Comparison of ENCODE assay signal across 10 cellular contexts in genomic region chr10:14186245-14186644, GRCh38.
DNase-seq lines count a peak whose midpoint lies in the region; ATAC-seq and TF ChIP-seq lines count a peak whose summit lies in the region.
"Had no signal": no experiment of that assay in that cellular context is flagged by ENCODE, and none has a peak within 500 bp of the region (broad histone marks: within the 10 kb centered on the region; RNA-seq: fewer than 3 reads in every experiment).

No MANE protein-coding gene starts in this region.

- peaks cover 8% of the 10 kb centered on the region for H3K9me3 Mint-ChIP-seq in activated CD4-positive, alpha-beta T cell treated with anti-CD3 and anti-CD28 coated beads, Interleukin-2, amount 10 ng/mL, durations not matched to agents 24 days and 14 days
- H3K9me3 Mint-ChIP-seq in activated naive CD4-positive, alpha-beta T cell treated with anti-CD3 and anti-CD28 coated beads, Interleukin-2, amount 50 U/mL, for 72 hours = no peaks in the 10 kb centered on the region
- H3K9me3 Mint-ChIP-seq in neural crest cell = peaks cover 11% of the 10 kb centered on the region

- no peaks in the 10 kb centered on the region for H3K9me3 ChIP-seq in right cardiac atrium (ENCODE audit: control insufficient read depth, low read length)

- ATAC-seq in activated naive CD4-positive, alpha-beta T cell treated with anti-CD3 and anti-CD28 coated beads, Interleukin-2, amount 50 U/mL, for 72 hours = peak in 1 of 2 donors; percentile 20
- ATAC-seq in right cardiac atrium = no peak

- no peaks in the 10 kb centered on the region for H3K36me3 Mint-ChIP-seq in activated CD4-positive, alpha-beta T cell treated with anti-CD3 and anti-CD28 coated beads, Interleukin-2, amount 10 ng/mL, durations not matched to agents 24 days and 14 days (ENCODE audit: low read depth)
- no peaks in the 10 kb centered on the region for H3K36me3 Mint-ChIP-seq in activated naive CD4-positive, alpha-beta T cell treated with anti-CD3 and anti-CD28 coated beads, Interleukin-2, amount 50 U/mL, for 72 hours
- H3K36me3 Mint-ChIP-seq in neural crest cell (ENCODE audit: low read depth) = no peaks in the 10 kb centered on the region

- H3K4me3 Mint-ChIP-seq in activated CD4-positive, alpha-beta T cell treated with anti-CD3 and anti-CD28 coated beads, Interleukin-2, amount 10 ng/mL, durations not matched to agents 24 days and 14 days = no peak overlapping the region
- no peak overlapping the region for H3K4me3 Mint-ChIP-seq in neural crest cell

- DNase-seq in activated CD4-positive, alpha-beta T cell treated with anti-CD3 and anti-CD28 coated beads, Interleukin-2, amount 10 ng/mL, durations not matched to agents 24 days and 14 days = peak; percentile 57
- no peak for DNase-seq in activated CD4-positive, alpha-beta T cell treated with anti-CD3 and anti-CD28 coated beads, Interleukin-2, amount 50 U/mL, for 1 hour
- no peak for DNase-seq in activated naive CD4-positive, alpha-beta T cell treated with anti-CD3 and anti-CD28 coated beads, Interleukin-2, amount 50 U/mL, for 72 hours (ENCODE audit: low spot score in 2 of 2)
- DNase-seq in neural crest cell (ENCODE audit: low read depth, low spot score) (no peak), right cardiac atrium (no peak), NCI-H2227 treated with DMSO at 0.1 percent for 48 hours (lab: John Stamatoyannopoulos, UW) (no peak), amygdala (lab: John Stamatoyannopoulos, UW) (no peak)
- DNase-seq: head of caudate nucleus, NCI-H2029 treated with DMSO at 0.1 percent for 48 hours had no signal

- TF ChIP-seq CTCF in LNCAP (IDR thresholded peaks at IDR 0.05) (peak; percentile 51), neural crest cell (conservative IDR thresholded peaks at IDR 0.05) (peak; percentile 47)

- H3K4me1 Mint-ChIP-seq in activated CD4-positive, alpha-beta T cell treated with anti-CD3 and anti-CD28 coated beads, Interleukin-2, amount 10 ng/mL, durations not matched to agents 24 days and 14 days = peaks cover 19% of the 10 kb centered on the region
- peaks cover 41% of the 10 kb centered on the region for H3K4me1 Mint-ChIP-seq in neural crest cell

- H3K27me3 Mint-ChIP-seq in activated CD4-positive, alpha-beta T cell treated with anti-CD3 and anti-CD28 coated beads, Interleukin-2, amount 10 ng/mL, durations not matched to agents 24 days and 14 days = peaks cover 54% of the 10 kb centered on the region
- H3K27me3 Mint-ChIP-seq in neural crest cell (ENCODE audit: low read depth) = peaks cover 6% of the 10 kb centered on the region

- WGBS in right cardiac atrium = 80% methylated on average over 6 of the region's 6 CpGs

- H3K4me3 ChIP-seq in right cardiac atrium (ENCODE audit: low read length) = no peak overlapping the region

- no peaks in the 10 kb centered on the region for H3K27me3 ChIP-seq in right cardiac atrium (ENCODE audit: control insufficient read depth, insufficient read depth)

- intact Hi-C loops in activated CD4-positive, alpha-beta T cell treated with anti-CD3 and anti-CD28 coated beads, Interleukin-2, amount 10 ng/mL, durations not matched to agents 24 days and 14 days (cut with micrococcal nuclease) = loop anchor here (5.0 to 10.0 kb wide), 3 partner anchors 199 to 766 kb away; partner anchors contain the start of gene DCLRE1C
- intact Hi-C loops in right cardiac atrium (cut with DNase I) = no loop called here

- H3K27ac ChIP-seq in right cardiac atrium (ENCODE audit: low read length) = no peak overlapping the region

- H3K4me1 ChIP-seq in right cardiac atrium (ENCODE audit: control insufficient read depth, insufficient read depth, low read length) = no peaks in the 10 kb centered on the region

- H3K27ac Mint-ChIP-seq in activated CD4-positive, alpha-beta T cell treated with anti-CD3 and anti-CD28 coated beads, Interleukin-2, amount 10 ng/mL, durations not matched to agents 24 days and 14 days = peak overlapping the region; percentile 5
- H3K27ac Mint-ChIP-seq in activated naive CD4-positive, alpha-beta T cell treated with anti-CD3 and anti-CD28 coated beads, Interleukin-2, amount 50 U/mL, for 72 hours = peak overlapping the region; percentile 94 to 100
- no peak overlapping the region for H3K27ac Mint-ChIP-seq in neural crest cell (ENCODE audit: unreplicated experiment)
